9 cellular contexts compared by ENCODE assay signal in genomic region chr20:58895099-58895795, GRCh38. TPM values are rescaled to one million over a fixed set of nuclear protein-coding genes. Genes with fewer than 3 reads are reported as not detected.
DNase-seq lines count a peak whose midpoint lies in the region; ATAC-seq, FAIRE-seq and TF ChIP-seq lines count a peak whose summit lies in the region.
"Had no signal": no experiment of that assay in that cellular context is flagged by ENCODE, and none has a peak within 500 bp of the region (broad histone marks: within the 10 kb centered on the region; RNA-seq: fewer than 3 reads in every experiment).

No MANE protein-coding gene starts in this region.

- peak overlapping the region; percentile 1; the same call in 1 of the 2 replicates for H3K9ac ChIP-seq in HepG2 (ENCODE audit: insufficient read depth, low read depth, low read length)

- 86% methylated on average over 6 of the region's 6 CpGs for WGBS in HepG2 (ENCODE audit: low lambda C conversion rate)
- WGBS in right lobe of liver (ENCODE audit: insufficient coverage, low coverage, low lambda C conversion rate, missing lambda C conversion rate), result 21% methylated on average over 6 of the region's 6 CpGs
- 24 to 33% (median 28%) methylated on average over 6 of the region's 6 CpGs for WGBS in adrenal gland, 4 donors

- H3K4me1 Mint-ChIP-seq in CD14-positive monocyte, result peaks cover 55% of the 10 kb centered on the region

- in situ Hi-C loops in HepG2 (cut with HindIII; ENCODE audit: extremely low pct_ligation_motif_present, low pct_unique_long_range_greater_than_20kb), result no loop called here

- ATAC-seq in HepG2 (no peak), right lobe of liver (no peak), lower lobe of right lung (no peak), GM18517 (IDR thresholded peaks at IDR 0.05; ENCODE audit: unreplicated experiment) (no peak)

- no peak overlapping the region for H3K27ac ChIP-seq in HepG2 (ENCODE audit: extremely low read length, insufficient read depth, low read length)
- H3K27ac ChIP-seq in right lobe of liver, result no peak overlapping the region
- H3K27ac ChIP-seq in adrenal gland, result peak overlapping the region in 3 of 5 donors; percentile 8 to 99 (median 36)
- H3K27ac ChIP-seq in lower lobe of right lung, result no peak overlapping the region

- no peak for FAIRE-seq in HepG2 (lab: Jason Lieb, UNC)

- H3K27me3 ChIP-seq in HepG2 (ENCODE audit: control insufficient read depth in 1 of 2, insufficient read depth in 2 of 2, low read length in 2 of 2) (no peaks in the 10 kb centered on the region; a peak in 1 of 5 replicates), right lobe of liver (no peaks in the 10 kb centered on the region), adrenal gland (no peaks in the 10 kb centered on the region), lower lobe of right lung (ENCODE audit: low read depth) (no peaks in the 10 kb centered on the region)

- H2AFZ ChIP-seq in HepG2 (ENCODE audit: low read length), result no peak overlapping the region

- no peak overlapping the region for H3K4me3 ChIP-seq in HepG2 (replicated peaks in 1 of 3; ENCODE audit: insufficient read depth in 1 of 3, low read depth in 2 of 3, low read length in 3 of 3)
- no peak overlapping the region for H3K4me3 ChIP-seq in right lobe of liver
- H3K4me3 ChIP-seq in adrenal gland, result peak overlapping the region in 1 of 4 donors; percentile 78
- peak overlapping the region; percentile 6 for H3K4me3 ChIP-seq in lower lobe of right lung

- H3K9me3 Mint-ChIP-seq in CD14-positive monocyte, result no peaks in the 10 kb centered on the region

- TF ChIP-seq CTCF in HepG2 (CRISPR knock-in tag; IDR thresholded peaks at IDR 0.05), result no peak
- TF ChIP-seq CTCF in right lobe of liver (IDR thresholded peaks at IDR 0.05), result no peak
- no peak for TF ChIP-seq CTCF in adrenal gland (IDR thresholded peaks at IDR 0.05)
- TF ChIP-seq CTCF in lower lobe of right lung (IDR thresholded peaks at IDR 0.05), result no peak
- TF ChIP-seq CTCF in CD14-positive monocyte (IDR thresholded peaks at IDR 0.05), result no peak
- no peak for TF ChIP-seq CTCF in GM10266 (IDR thresholded peaks at IDR 0.05; ENCODE audit: control insufficient read depth, insufficient read depth, low read depth, missing control alignments)

- peak overlapping the region; percentile 81 for H3K4me2 ChIP-seq in HepG2 (ENCODE audit: low read depth, low read length)

- H3K27me3 Mint-ChIP-seq in CD14-positive monocyte (ENCODE audit: low read depth in 3 of 3), result no peaks in the 10 kb centered on the region

- peaks cover 39% of the 10 kb centered on the region for H3K4me1 ChIP-seq in HepG2 (ENCODE audit: insufficient read depth, low read length)
- peaks cover 0 to 31% (median 14%) of the 10 kb centered on the region in 4 donors for H3K4me1 ChIP-seq in right lobe of liver
- peaks cover 46 to 62% of the 10 kb centered on the region in 2 donors for H3K4me1 ChIP-seq in adrenal gland (replicated peaks in 1 of 2)
- peaks cover 67% of the 10 kb centered on the region for H3K4me1 ChIP-seq in lower lobe of right lung

- peaks cover 72% of the 10 kb centered on the region for H4K20me1 ChIP-seq in HepG2 (ENCODE audit: insufficient read depth, low read length)

- H3K36me3 Mint-ChIP-seq in CD14-positive monocyte, result peaks cover 25 to 33% of the 10 kb centered on the region in 2 donors

- no peak for TF ChIP-seq RAD21 in HepG2 (CRISPR knock-in tag; IDR thresholded peaks at IDR 0.05)

- H3K79me2 ChIP-seq in HepG2 (ENCODE audit: insufficient read depth, low read length), result peaks cover 82% of the 10 kb centered on the region

- POLR2A ChIA-PET in HepG2 (lab: Yijun Ruan, JAX), result no interaction called here

- TF ChIP-seq POLR2A in HepG2 (IDR thresholded peaks at IDR 0.05; ENCODE audit: insufficient read depth in 1 of 2, low read depth in 2 of 2, low read length in 2 of 2), result 0 out of 4 replicates have a peak, but pooled peaks of 1 of the 2 experiments have one; percentile 7
- TF ChIP-seq POLR2A in right lobe of liver (IDR thresholded peaks at IDR 0.05), result no peak
- no peak for TF ChIP-seq POLR2A in adrenal gland (IDR thresholded peaks at IDR 0.05)

- CTCF ChIA-PET in HepG2 (lab: Yijun Ruan, JAX; ENCODE audit: low intra/inter-chr PET ratio, low total read pairs), result no interaction called here

- H3K4me3 Mint-ChIP-seq in CD14-positive monocyte, result no peak overlapping the region

- H3K9me3 ChIP-seq in HepG2 (ENCODE audit: low read length) (no peaks in the 10 kb centered on the region), right lobe of liver (no peaks in the 10 kb centered on the region), adrenal gland (replicated peaks in 1 of 3) (no peaks in the 10 kb centered on the region), lower lobe of right lung (no peaks in the 10 kb centered on the region)

- DNase-seq in HepG2 (ENCODE audit: low spot score) (no peak), right lobe of liver (no peak), adrenal gland (no peak), lower lobe of right lung (no peak), CD14-positive monocyte (ENCODE audit: low spot score) (no peak), GM10266 (ENCODE audit: extremely low spot score) (no peak), NCI-H82 (lab: John Stamatoyannopoulos, UW) (no peak)
- DNase-seq: DMS53 had no signal

- peak overlapping the region in 2 of 7 donors; percentile 3 to 31 for H3K27ac Mint-ChIP-seq in CD14-positive monocyte

- H3K36me3 ChIP-seq in HepG2 (replicated peaks in 1 of 2; ENCODE audit: control insufficient read depth in 1 of 2, insufficient read depth in 2 of 2, low read length in 2 of 2), result peaks cover 22 to 51% of the 10 kb centered on the region in 2 experiments
- H3K36me3 ChIP-seq in right lobe of liver, result peaks cover 0 to 21% (median 2%) of the 10 kb centered on the region in 4 donors
- peaks cover 0 to 9% of the 10 kb centered on the region in 2 donors for H3K36me3 ChIP-seq in adrenal gland (replicated peaks in 1 of 2)
- H3K36me3 ChIP-seq in lower lobe of right lung, result peaks cover 22% of the 10 kb centered on the region

- intact Hi-C loops in HepG2 (cut with micrococcal nuclease; ENCODE audit: unreplicated experiment) (loop anchor here (10.0 kb wide), 1 partner anchor 240 kb away; the partner anchor contains the start of gene STX16), right lobe of liver (cut with DNase I) (loop anchor here in 1 of 2 donors (10.0 kb wide), 2 partner anchors 120 to 150 kb away; partner anchors contain the start of genes PRELID3B and TUBB1), adrenal gland (cut with DNase I) (loop anchor here in 1 of 2 donors (5.0 kb wide), 1 partner anchor 87 kb away; the partner anchor contains the start of gene NELFCD), lower lobe of right lung (cut with DNase I) (no loop called here), CD14-positive monocyte (cut with micrococcal nuclease) (loop anchor here (5.0 to 10.0 kb wide), 3 partner anchors 140 to 240 kb away; partner anchors contain the start of genes ATP5F1E (in 1 of the 2), PRELID3B (in 1 of the 2) and STX16 (in 1 of the 2))

- TF ChIP-seq EP300 in HepG2 (IDR thresholded peaks at IDR 0.05; ENCODE audit: low read depth in 2 of 2, low read length in 2 of 2) (no peak), HepG2 (CRISPR knock-in tag; IDR thresholded peaks at IDR 0.05; ENCODE audit: borderline replicate concordance) (no peak)

- no TSS peak for BruUV-seq in HepG2 (replicated peaks; lab: Mats Ljungman, UMichigan)

RNA-seq across cellular contexts. Expression of gene GNAS, which starts 42.7 kb away (rescaled TPM):
- total RNA-seq in HepG2 (2016; rRNA removed; fragmentation: Illumina TruSeq; extraction: Trizol) (382 and 407 TPM in 2 replicates), right lobe of liver (100 to 1,000 TPM; 254 to 400 (median 287) TPM), adrenal gland (1,000 to 10,000 TPM in 7 of 8 donors, 100 to 1,000 TPM in 1; 614 to 1,525 (median 1,042) TPM), lower lobe of right lung (744 TPM)
- 604 and 617 TPM in 2 replicates for total RNA-seq in HepG2 (2016; cell fraction: cytosol; rRNA removed; fragmentation: Illumina TruSeq; extraction: Trizol; ENCODE audit: low read depth)
- 369 and 397 TPM in 2 replicates for total RNA-seq in HepG2 (2016; cell fraction: insoluble cytoplasmic fraction; rRNA removed; fragmentation: Illumina TruSeq; extraction: Trizol)
- total RNA-seq in HepG2 (2016; cell fraction: membrane; rRNA removed; fragmentation: Illumina TruSeq; extraction: Trizol), result 887 and 1,010 TPM in 2 replicates
- total RNA-seq in HepG2 (2016; cell fraction: nucleus; rRNA removed; fragmentation: Illumina TruSeq; extraction: Trizol), result 281 and 324 TPM in 2 replicates
- polyA plus RNA-seq in HepG2 (2011; rRNA removed) (1,008 and 1,029 TPM in 2 replicates), adrenal gland (1,000 to 10,000 TPM; 2,293 to 6,333 (median 4,379) TPM), CD14-positive monocyte (100 to 1,000 TPM; 109 to 124 TPM)
- 1,419 and 1,481 TPM in 2 replicates for polyA plus RNA-seq in HepG2 (2011; cell fraction: cytosol; rRNA removed)
- polyA plus RNA-seq in HepG2 (2011; cell fraction: nucleus; rRNA removed), result 1,285 and 1,363 TPM in 2 replicates
- 1,216 and 1,583 TPM in 2 replicates for polyA plus RNA-seq in HepG2 (2012)
- polyA plus RNA-seq in HepG2 (2016; cell fraction: cytosol; fragmentation: Illumina TruSeq; extraction: Trizol; ENCODE audit: low read depth), result 2,019 and 2,103 TPM in 2 replicates
- polyA plus RNA-seq in HepG2 (2016; cell fraction: insoluble cytoplasmic fraction; fragmentation: Illumina TruSeq; extraction: Trizol; ENCODE audit: low read depth), result 991 and 1,223 TPM in 2 replicates
- polyA plus RNA-seq in HepG2 (2016; cell fraction: membrane; fragmentation: Illumina TruSeq; extraction: Trizol; ENCODE audit: low read depth), result 2,245 and 2,285 TPM in 2 replicates
- 1,096 and 1,140 TPM in 2 replicates for polyA plus RNA-seq in HepG2 (2016; cell fraction: nucleus; fragmentation: Illumina TruSeq; extraction: Trizol; ENCODE audit: insufficient read depth, low read depth)
- 1,501 and 1,552 TPM in 2 replicates for polyA minus RNA-seq in HepG2 (2011; rRNA and poly(A)+ RNA removed; ENCODE audit: low replicate concordance)
- 671 and 731 TPM in 2 replicates for polyA minus RNA-seq in HepG2 (2011; cell fraction: cytosol; rRNA and poly(A)+ RNA removed)
- 391 and 498 TPM in 2 replicates for polyA minus RNA-seq in HepG2 (2011; cell fraction: nucleus; rRNA and poly(A)+ RNA removed)

RNA-seq across cellular contexts. Expression of gene GNAS-AS1, which starts 44.5 kb away (rescaled TPM):
- not detected in 2 replicates for total RNA-seq in HepG2 (2016; rRNA removed; fragmentation: Illumina TruSeq; extraction: Trizol)
- total RNA-seq in HepG2 (2016; cell fraction: cytosol; rRNA removed; fragmentation: Illumina TruSeq; extraction: Trizol; ENCODE audit: low read depth), result not detected in 2 replicates
- not detected in 2 replicates for total RNA-seq in HepG2 (2016; cell fraction: insoluble cytoplasmic fraction; rRNA removed; fragmentation: Illumina TruSeq; extraction: Trizol)
- total RNA-seq in HepG2 (2016; cell fraction: membrane; rRNA removed; fragmentation: Illumina TruSeq; extraction: Trizol), result not detected in 2 replicates
- total RNA-seq in HepG2 (2016; cell fraction: nucleus; rRNA removed; fragmentation: Illumina TruSeq; extraction: Trizol), result not detected in 2 replicates
- not detected in 2 replicates for polyA plus RNA-seq in HepG2 (2011; rRNA removed)
- polyA plus RNA-seq in HepG2 (2011; cell fraction: cytosol; rRNA removed), result not detected in 2 replicates
- polyA plus RNA-seq in HepG2 (2011; cell fraction: nucleus; rRNA removed), result 0.06 and 0.23 TPM in 2 replicates
- polyA plus RNA-seq in HepG2 (2012), result not detected in 2 replicates
- polyA plus RNA-seq in HepG2 (2016; cell fraction: cytosol; fragmentation: Illumina TruSeq; extraction: Trizol; ENCODE audit: low read depth), result not detected in 2 replicates
- polyA plus RNA-seq in HepG2 (2016; cell fraction: insoluble cytoplasmic fraction; fragmentation: Illumina TruSeq; extraction: Trizol; ENCODE audit: low read depth), result not detected in 2 replicates
- polyA plus RNA-seq in HepG2 (2016; cell fraction: membrane; fragmentation: Illumina TruSeq; extraction: Trizol; ENCODE audit: low read depth), result not detected in 2 replicates
- polyA plus RNA-seq in HepG2 (2016; cell fraction: nucleus; fragmentation: Illumina TruSeq; extraction: Trizol; ENCODE audit: insufficient read depth, low read depth), result not detected in 2 replicates
- polyA minus RNA-seq in HepG2 (2011; rRNA and poly(A)+ RNA removed; ENCODE audit: low replicate concordance), result 0.49 TPM in 1 of 2 replicates, not detected in the other
- not detected in 2 replicates for polyA minus RNA-seq in HepG2 (2011; cell fraction: cytosol; rRNA and poly(A)+ RNA removed)
- 0.26 and 0.37 TPM in 2 replicates for polyA minus RNA-seq in HepG2 (2011; cell fraction: nucleus; rRNA and poly(A)+ RNA removed)
- under 1 TPM in 3 of 6 experiments, not detected in 3; 0.23 to 0.37 (median 0.27) TPM for total RNA-seq in right lobe of liver
- under 1 TPM in 3 of 8 donors, not detected in 5; 0.11 to 0.61 (median 0.24) TPM for total RNA-seq in adrenal gland
- polyA plus RNA-seq in adrenal gland, result under 1 TPM; 0.09 to 0.72 (median 0.10) TPM
- 0.97 TPM for total RNA-seq in lower lobe of right lung
- polyA plus RNA-seq in CD14-positive monocyte, result not detected

Comparison
In these comparisons a context has a peak if more than half of its experiments do, and no peak if none do; other contexts are left out.
1. H3K27ac ChIP-seq: peak in adrenal gland (3 of 5); none in HepG2 (single experiment), right lobe of liver (0 of 3) and lower lobe of right lung (single experiment).